ENCODE assay signal across 13 cellular contexts in genomic region chr5:151805414-151806225, GRCh38. TPM values are rescaled to one million over a fixed set of nuclear protein-coding genes. Genes with fewer than 3 reads are reported as not detected.
DNase-seq lines count a peak whose midpoint lies in the region; ATAC-seq and TF ChIP-seq lines count a peak whose summit lies in the region.
"Had no signal": no experiment of that assay in that cellular context is flagged by ENCODE, and none has a peak within 500 bp of the region (broad histone marks: within the 10 kb centered on the region; RNA-seq: fewer than 3 reads in every experiment).

No MANE protein-coding gene starts in this region.

- H3K36me3 ChIP-seq in adipocyte (ENCODE audit: control insufficient read depth, insufficient read depth, low read length, severe bottlenecking) (peaks cover 58% of the 10 kb centered on the region), left lung (peaks cover 0 to 86% of the 10 kb centered on the region in 2 donors)

- H3K27me3 ChIP-seq in adipocyte (replicated peaks; ENCODE audit: control insufficient read depth, insufficient read depth, low read length) (no peaks in the 10 kb centered on the region), left lung (no peaks in the 10 kb centered on the region)
- H3K27me3 ChIP-seq: vagina had no signal

- DNase-seq in AG08395 (ENCODE audit: low spot score), result peak; percentile 69
- peak; percentile 84 for DNase-seq in GM04504 (ENCODE audit: low read depth)
- DNase-seq in adipocyte (ENCODE audit: low read depth), result peak; percentile 46
- no peak for DNase-seq in left lung
- no peak for DNase-seq in NCI-H128 (lab: John Stamatoyannopoulos, UW; ENCODE audit: unreplicated experiment)
- no peak for DNase-seq in cerebellum (ENCODE audit: low spot score)
- DNase-seq in iPS-NIHi11 (ENCODE audit: low spot score), result no peak
- DNase-seq in ureter (ENCODE audit: low spot score), result no peak
- DNase-seq: CD4-positive, CD25-positive, alpha-beta regulatory T cell; immature natural killer cell; KG1; nephron progenitor cell had no signal

- TF ChIP-seq CTCF in left lung (IDR thresholded peaks at IDR 0.05), result no peak

- no peak overlapping the region for H3K27ac ChIP-seq in left lung
- H3K27ac ChIP-seq: vagina had no signal

- H3K9me3 ChIP-seq in adipocyte (ENCODE audit: control insufficient read depth, low read length), result no peaks in the 10 kb centered on the region
- H3K9me3 ChIP-seq in left lung, result no peaks in the 10 kb centered on the region
- H3K9me3 ChIP-seq: vagina had no signal

- ATAC-seq in left lung, result peak; percentile 70

- no peak overlapping the region for H3K9ac ChIP-seq in adipocyte (ENCODE audit: low read length)

- H3K4me1 ChIP-seq in adipocyte (ENCODE audit: control insufficient read depth, insufficient read depth, low read length) (peaks cover 49% of the 10 kb centered on the region), left lung (peaks cover 0 to 2% of the 10 kb centered on the region in 2 donors)

- peak overlapping the region; percentile 17 for H3K4me3 ChIP-seq in adipocyte (ENCODE audit: low read length)
- H3K4me3 ChIP-seq in left lung, result no peak overlapping the region
- H3K4me3 ChIP-seq: vagina had no signal

- intact Hi-C loops in left lung (cut with DNase I), result no loop called here

RNA-seq across cellular contexts. Expression of gene G3BP1, which starts 33.9 kb away (rescaled TPM):
- total RNA-seq in left lung, result 100 to 1,000 TPM; 150 to 207 TPM
- total RNA-seq in cerebellum, result 84.3 TPM
- 209 TPM for total RNA-seq in ureter

RNA-seq across cellular contexts. Expression of gene ATOX1, which starts 47.2 kb away (rescaled TPM):
- total RNA-seq in left lung (10 to 100 TPM; 72.1 to 89.7 TPM), cerebellum (24.4 TPM), ureter (88.6 TPM)

Comparison
In these comparisons a context has a peak if more than half of its experiments do, and no peak if none do; other contexts are left out.
1. DNase-seq: peak in AG08395 (single experiment), GM04504 (single experiment) and adipocyte (single experiment); none in left lung (0 of 2), NCI-H128 (single experiment), cerebellum (single experiment), iPS-NIHi11 (single experiment) and ureter (single experiment).